Comparison of ENCODE assay signal across 19 cellular contexts in the genomic region with DNA sequence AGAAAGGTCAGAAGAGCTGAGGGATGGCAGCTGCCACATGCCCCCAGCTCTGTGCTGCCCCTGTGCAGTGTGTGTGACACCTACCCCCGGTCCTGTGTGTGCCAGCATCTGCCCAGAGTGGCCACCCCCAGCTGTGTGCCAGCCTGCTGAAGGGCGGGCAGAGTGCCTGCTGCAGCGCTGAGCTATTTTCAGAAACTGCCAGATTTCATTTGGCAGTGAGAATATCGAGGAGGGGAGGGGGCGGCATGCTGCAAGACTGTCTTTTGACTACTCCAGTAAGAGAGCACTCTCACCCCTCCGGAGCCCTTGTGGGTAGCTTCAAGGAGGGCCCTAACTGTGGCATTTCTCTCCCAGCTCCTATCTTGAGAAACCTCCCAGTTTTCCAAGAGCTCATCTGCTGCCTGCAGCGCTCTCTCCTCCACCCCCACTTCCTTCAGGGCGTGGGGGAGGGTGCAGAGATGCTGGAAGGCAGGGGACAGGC. TPM values are rescaled to one million over a fixed set of nuclear protein-coding genes. Genes with fewer than 3 reads are reported as not detected.
DNase-seq lines count a peak whose midpoint lies in the region; ATAC-seq and TF ChIP-seq lines count a peak whose summit lies in the region.
"Had no signal": no experiment of that assay in that cellular context is flagged by ENCODE, and none has a peak within 500 bp of the region (broad histone marks: within the 10 kb centered on the region; RNA-seq: fewer than 3 reads in every experiment).

No MANE protein-coding gene starts in this region.

- no peaks in the 10 kb centered on the region for H3K9me3 Mint-ChIP-seq in CD4-positive, CD25-positive, alpha-beta regulatory T cell
- H3K9me3 Mint-ChIP-seq: activated T-helper 1 cell treated with anti-CD3 and anti-CD28 coated beads, Interleukin-12 subunit alpha, Interleukin-12 subunit beta, Interleukin-2, Interleukin-4 antibody, amounts not matched to agents 30 ng/mL and 10 ng/mL and 1 ng/mL, durations not matched to agents 14 hours and 24 hours and 36 hours had no signal

- no peaks in the 10 kb centered on the region for H3K27me3 Mint-ChIP-seq in CD4-positive, CD25-positive, alpha-beta regulatory T cell

- H3K4me3 ChIP-seq in CD4-positive, CD25-positive, alpha-beta regulatory T cell (ENCODE audit: low read depth, low read length): no peak overlapping the region
- no peak overlapping the region for H3K4me3 ChIP-seq in heart right ventricle
- H3K4me3 ChIP-seq: BLaER1, GM12878, left lung, SJCRH30 had no signal

- WGBS in heart right ventricle, 2 donors: 22 to 38% methylated on average over 8 of the region's 8 CpGs

- H3K4me1 Mint-ChIP-seq in CD4-positive, CD25-positive, alpha-beta regulatory T cell: peaks cover 0 to 5% (median 2%) of the 10 kb centered on the region in 4 donors

- DNase-seq in CD4-positive, CD25-positive, alpha-beta regulatory T cell: no peak
- DNase-seq in NCI-H2227 treated with DMSO at 0.1 percent for 48 hours (lab: John Stamatoyannopoulos, UW) (peak; percentile 22), heart right ventricle (peak; percentile 79 to 80), nucleus accumbens (lab: John Stamatoyannopoulos, UW) (peak in 50 of 56 donors; percentile 10 to 80 (median 50)), DMS114 treated with DMSO at 0.1 percent for 48 hours (lab: John Stamatoyannopoulos, UW; ENCODE audit: unreplicated experiment) (no peak), activated gamma-delta T cell treated with Interleukin-2 at 50 U/mL for 16 hours (no peak)
- DNase-seq: HCEC 1CT; KG1; left lung; NCI-H1105 treated with DMSO at 0.1 percent for 48 hours; SJCRH30; stimulated activated naive CD4-positive, alpha-beta T cell had no signal

- H3K27ac ChIP-seq in CD4-positive, CD25-positive, alpha-beta regulatory T cell (ENCODE audit: insufficient read depth, low read length, poor library complexity, severe bottlenecking): no peak overlapping the region
- peak overlapping the region; percentile 54 to 89 (median 82) for H3K27ac ChIP-seq in heart right ventricle
- H3K27ac ChIP-seq: BLaER1, HL-60, left lung, SJCRH30 had no signal

- no peaks in the 10 kb centered on the region for H3K9me3 ChIP-seq in CD4-positive, CD25-positive, alpha-beta regulatory T cell (ENCODE audit: control insufficient read depth in 2 of 2, low read length in 2 of 2)
- H3K9me3 ChIP-seq in heart right ventricle: no peaks in the 10 kb centered on the region
- H3K9me3 ChIP-seq: BLaER1, left lung, SJCRH30 had no signal

- peaks cover 45% of the 10 kb centered on the region for H3K36me3 ChIP-seq in CD4-positive, CD25-positive, alpha-beta regulatory T cell (ENCODE audit: control insufficient read depth, insufficient read depth, low read length)
- peaks cover 0 to 49% (median 23%) of the 10 kb centered on the region in 9 donors for H3K36me3 ChIP-seq in heart right ventricle
- H3K36me3 ChIP-seq: SJCRH30 had no signal

- H3K27me3 ChIP-seq in CD4-positive, CD25-positive, alpha-beta regulatory T cell (ENCODE audit: control insufficient read depth, insufficient read depth, low read length): no peaks in the 10 kb centered on the region
- H3K27me3 ChIP-seq in heart right ventricle: no peaks in the 10 kb centered on the region
- H3K27me3 ChIP-seq: BLaER1, left lung, SJCRH30 had no signal

- peak overlapping the region in 2 of 3 donors; percentile 42 to 68 for H3K27ac Mint-ChIP-seq in CD4-positive, CD25-positive, alpha-beta regulatory T cell

- no peak for ATAC-seq in CD4-positive, CD25-positive, alpha-beta regulatory T cell (ENCODE audit: low read depth in 2 of 2)
- ATAC-seq in heart right ventricle (peak; percentile 83 to 95 (median 86)), GM21526 (IDR thresholded peaks at IDR 0.05; ENCODE audit: low FRiP score, unreplicated experiment) (no peak), HG03571 (IDR thresholded peaks at IDR 0.05; ENCODE audit: unreplicated experiment) (no peak)
- ATAC-seq: GM12878, left lung had no signal

- H3K36me3 Mint-ChIP-seq in CD4-positive, CD25-positive, alpha-beta regulatory T cell: peaks cover 15% of the 10 kb centered on the region

- no peak overlapping the region for H3K4me3 Mint-ChIP-seq in CD4-positive, CD25-positive, alpha-beta regulatory T cell
- H3K4me3 Mint-ChIP-seq: activated T-helper 1 cell treated with anti-CD3 and anti-CD28 coated beads, Interleukin-12 subunit alpha, Interleukin-12 subunit beta, Interleukin-2, Interleukin-4 antibody, amounts not matched to agents 30 ng/mL and 10 ng/mL and 1 ng/mL, durations not matched to agents 14 hours and 24 hours and 36 hours had no signal

- no peaks in the 10 kb centered on the region for H3K4me1 ChIP-seq in CD4-positive, CD25-positive, alpha-beta regulatory T cell (ENCODE audit: control insufficient read depth, insufficient read depth, low read length, poor library complexity, severe bottlenecking)
- peaks cover 8 to 81% (median 40%) of the 10 kb centered on the region in 9 donors for H3K4me1 ChIP-seq in heart right ventricle
- H3K4me1 ChIP-seq: BLaER1, left lung, SJCRH30 had no signal

- no peak for TF ChIP-seq CTCF in heart right ventricle (IDR thresholded peaks at IDR 0.05)

- intact Hi-C loops in heart right ventricle (cut with DNase I): loop anchor here in 1 of 10 donors (2.0 kb wide), 1 partner anchor 31 kb away; no protein-coding TSS in a partner anchor

RNA-seq across cellular contexts. Expression of a gene that starts 25.2 kb away (rescaled TPM):
- 0.35 TPM for total RNA-seq in CD4-positive, CD25-positive, alpha-beta regulatory T cell
- under 1 TPM; 0.03 to 0.09 (median 0.07) TPM for polyA plus RNA-seq in CD4-positive, CD25-positive, alpha-beta regulatory T cell
- total RNA-seq in heart right ventricle: 1 to 10 TPM; 4.3 to 6.6 (median 4.7) TPM
- 1 to 10 TPM; 1.2 to 5.0 TPM for polyA plus RNA-seq in heart right ventricle

RNA-seq across cellular contexts. Expression of a gene that starts 32.5 kb away (rescaled TPM):
- 42.9 TPM for total RNA-seq in CD4-positive, CD25-positive, alpha-beta regulatory T cell
- polyA plus RNA-seq in CD4-positive, CD25-positive, alpha-beta regulatory T cell: 10 to 100 TPM; 47.0 to 52.9 (median 49.5) TPM
- 100 to 1,000 TPM; 278 to 496 (median 334) TPM for total RNA-seq in heart right ventricle
- 100 to 1,000 TPM; 134 to 225 TPM for polyA plus RNA-seq in heart right ventricle

RNA-seq across cellular contexts. Expression of a gene that starts 37.9 kb away (rescaled TPM):
- total RNA-seq in CD4-positive, CD25-positive, alpha-beta regulatory T cell: 23.4 TPM
- 10 to 100 TPM; 40.5 to 66.7 (median 58.5) TPM for polyA plus RNA-seq in CD4-positive, CD25-positive, alpha-beta regulatory T cell
- total RNA-seq in heart right ventricle: 100 to 1,000 TPM in 1 of 10 donors, 10 to 100 TPM in 6, 1 to 10 TPM in 3; 5.4 to 131 (median 24.0) TPM
- polyA plus RNA-seq in heart right ventricle: 10 to 100 TPM in 1 of 2 donors, 1 to 10 TPM in 1; 8.9 to 21.1 TPM
- polyA plus RNA-seq: neural cell had no signal

Comparison
In these comparisons a context has a peak if more than half of its experiments do, and no peak if none do; other contexts are left out.
1. ATAC-seq: peak in heart right ventricle (8 of 8); none in CD4-positive, CD25-positive, alpha-beta regulatory T cell (0 of 2), GM21526 (single experiment) and HG03571 (single experiment).
2. DNase-seq: peak in NCI-H2227 treated with DMSO at 0.1 percent for 48 hours (single experiment), heart right ventricle (2 of 2) and nucleus accumbens (50 of 56); none in CD4-positive, CD25-positive, alpha-beta regulatory T cell (0 of 3), DMS114 treated with DMSO at 0.1 percent for 48 hours (single experiment) and activated gamma-delta T cell treated with Interleukin-2 at 50 U/mL for 16 hours (single experiment).